In the genomic region with DNA sequence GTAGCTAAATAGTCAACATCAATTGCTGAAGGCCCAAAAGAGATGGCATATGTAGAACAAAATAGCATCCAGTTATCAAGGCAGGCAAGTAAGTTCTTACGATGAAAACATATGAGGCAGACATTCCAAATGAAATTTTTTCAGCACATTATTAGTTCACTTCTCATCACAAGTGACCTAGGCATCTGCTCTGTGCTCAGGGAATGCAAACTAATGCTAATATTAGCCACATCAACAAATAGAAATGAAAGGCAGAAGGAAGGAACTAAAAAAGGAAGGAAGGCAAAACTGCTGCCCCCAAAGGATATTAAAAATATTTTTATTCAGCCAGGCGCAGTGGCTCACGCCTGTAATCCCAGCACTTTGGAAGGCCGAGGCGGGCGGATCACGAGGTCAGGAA, we compare ENCODE assay signal across 18 cellular contexts.
"Had no signal": no experiment of that assay in that cellular context is flagged by ENCODE, and none has a peak within 500 bp of the region (broad histone marks: within the 10 kb centered on the region; RNA-seq: fewer than 3 reads in every experiment).

No MANE protein-coding gene starts in this region.

- H3K4me3 ChIP-seq: gastrocnemius medialis, heart left ventricle, mucosa of descending colon, neural progenitor cell, psoas muscle, right lobe of liver, thyroid gland, vagina had no signal

- H3K9ac ChIP-seq: neural progenitor cell had no signal

- H3K36me3 ChIP-seq: gastrocnemius medialis, heart left ventricle, neural progenitor cell, right lobe of liver, thyroid gland, vagina, WERI-Rb-1 had no signal

- H3K4me1 Mint-ChIP-seq: stimulated activated memory B cell treated with anti-CD40 and anti-IgM and Interleukin-4, amounts not matched to agents 10 μg/mL and 1 μg/mL and 100 μg/mL, for 72 hours had no signal

- H3K9me3 ChIP-seq: gastrocnemius medialis, mucosa of descending colon, psoas muscle, right lobe of liver, thyroid gland, vagina had no signal

- H2AFZ ChIP-seq: neural progenitor cell had no signal

- H3K4me3 Mint-ChIP-seq: activated naive CD8-positive, alpha-beta T cell; naive thymus-derived CD4-positive, alpha-beta T cell; neural progenitor cell; stimulated activated memory B cell treated with anti-CD40 and anti-IgM and Interleukin-4, amounts not matched to agents 10 μg/mL and 1 μg/mL and 100 μg/mL, for 72 hours had no signal

- DNase-seq: activated CD4-positive, alpha-beta T cell treated with anti-CD3 and anti-CD28 coated beads, Interleukin-2, amount 50 U/mL, for 4 hours; amniotic stem cell; gastrocnemius medialis; heart left ventricle; kidney; mesenchymal stem cell; mucosa of descending colon; naive thymus-derived CD4-positive, alpha-beta T cell; psoas muscle; right lobe of liver; stimulated activated CD4-positive, alpha-beta T cell treated with anti-CD3 and anti-CD28 coated beads, Interleukin-4, amount 100 ng/mL, for 24 hours; thyroid gland; WERI-Rb-1 had no signal

- H3K27ac ChIP-seq: neural progenitor cell, psoas muscle, right lobe of liver, thyroid gland, vagina, WERI-Rb-1 had no signal

- H3K27me3 ChIP-seq: gastrocnemius medialis, heart left ventricle, neural progenitor cell, right lobe of liver, thyroid gland, vagina had no signal

- ATAC-seq: gastrocnemius medialis; left lobe of liver; mucosa of descending colon; naive thymus-derived CD4-positive, alpha-beta T cell; psoas muscle; right lobe of liver; stimulated activated memory B cell treated with anti-CD40 and anti-IgM and Interleukin-4, amounts not matched to agents 10 μg/mL and 1 μg/mL and 100 μg/mL, for 72 hours had no signal

- H3K4me1 ChIP-seq: gastrocnemius medialis, neural progenitor cell, psoas muscle, right lobe of liver, thyroid gland had no signal

- H3K4me2 ChIP-seq: neural progenitor cell had no signal

- H3K27ac Mint-ChIP-seq: activated naive CD8-positive, alpha-beta T cell; naive thymus-derived CD4-positive, alpha-beta T cell; neural progenitor cell; stimulated activated memory B cell treated with anti-CD40 and anti-IgM and Interleukin-4, amounts not matched to agents 10 μg/mL and 1 μg/mL and 100 μg/mL, for 72 hours had no signal

- H3K9me3 Mint-ChIP-seq: neural progenitor cell; stimulated activated memory B cell treated with anti-CD40 and anti-IgM and Interleukin-4, amounts not matched to agents 10 μg/mL and 1 μg/mL and 100 μg/mL, for 72 hours had no signal

- H3K36me3 Mint-ChIP-seq: activated naive CD8-positive, alpha-beta T cell; naive thymus-derived CD4-positive, alpha-beta T cell; neural progenitor cell; stimulated activated memory B cell treated with anti-CD40 and anti-IgM and Interleukin-4, amounts not matched to agents 10 μg/mL and 1 μg/mL and 100 μg/mL, for 72 hours had no signal
